In genomic region chr19:5536337-5536894, GRCh38 we compare ENCODE assay signal across 8 cellular contexts. TPM values are rescaled to one million over a fixed set of nuclear protein-coding genes. Genes with fewer than 3 reads are reported as not detected.
DNase-seq lines count a peak whose midpoint lies in the region; ATAC-seq and TF ChIP-seq lines count a peak whose summit lies in the region.

No MANE protein-coding gene starts in this region.

- H3K36me3 Mint-ChIP-seq in activated naive CD8-positive, alpha-beta T cell treated with anti-CD3 and anti-CD28 coated beads for 36 hours, result peaks cover 10% of the 10 kb centered on the region

- H3K4me1 ChIP-seq in HEK293 (ENCODE audit: control insufficient read depth, insufficient read depth, low read length) (no peaks in the 10 kb centered on the region; the same call in 1 of the 2 replicates), heart left ventricle (peaks cover 0 to 25% (median 5%) of the 10 kb centered on the region in 12 donors)

- no peak for TF ChIP-seq CTCF in HEK293 (tag by site-specific recombination; IDR thresholded peaks at IDR 0.05)
- TF ChIP-seq CTCF in heart left ventricle (IDR thresholded peaks at IDR 0.05), result no peak
- no peak for TF ChIP-seq CTCF in retinal pigment epithelial cell (conservative IDR thresholded peaks at IDR 0.05; ENCODE audit: low read depth, low read length)

- no peaks in the 10 kb centered on the region for H3K9me3 ChIP-seq in HEK293 (ENCODE audit: control insufficient read depth, insufficient read depth, low read depth, low read length)
- H3K9me3 ChIP-seq in heart left ventricle, result peaks cover 0 to 26% (median 12%) of the 10 kb centered on the region in 12 donors

- no peaks in the 10 kb centered on the region for H3K4me1 Mint-ChIP-seq in activated naive CD8-positive, alpha-beta T cell treated with anti-CD3 and anti-CD28 coated beads for 36 hours

- no peak for TF ChIP-seq POLR2A in heart left ventricle (IDR thresholded peaks at IDR 0.05)

- no peak overlapping the region for H3K27ac Mint-ChIP-seq in activated naive CD8-positive, alpha-beta T cell treated with anti-CD3 and anti-CD28 coated beads for 36 hours

- peak overlapping the region; percentile 26 for H3K4me3 ChIP-seq in HEK293 (ENCODE audit: low read depth, low read length)
- peak overlapping the region in 7 of 12 donors; percentile 16 to 33 (median 28) for H3K4me3 ChIP-seq in heart left ventricle
- H3K4me3 ChIP-seq in retinal pigment epithelial cell (ENCODE audit: low read length), result peak overlapping the region; percentile 30

- CTCF ChIA-PET in HEK293 (lab: Yijun Ruan, JAX), result interaction anchor here (0.6 to 3.6 kb wide), 10 partner anchors 9 to 268 kb away, joined by 3 to 18 read pairs (median 4); partner anchors contain the start of genes LONP1 and NRTN

- H3K27me3 ChIP-seq in heart left ventricle, result peaks cover 0 to 42% (median 5%) of the 10 kb centered on the region in 9 donors

- WGBS in heart left ventricle, 4 donors, result 3 to 5% (median 4%) methylated on average over 14 to 38 of the region's 38 CpGs

- ATAC-seq in heart left ventricle (peak; percentile 83 to 89 (median 86)), GM21825 (IDR thresholded peaks at IDR 0.05; ENCODE audit: unreplicated experiment) (no peak)

- POLR2A ChIA-PET in HEK293 (lab: Yijun Ruan, JAX), result no interaction called here

- H3K27ac ChIP-seq in HEK293 (ENCODE audit: extremely low read depth, low read depth, low read length) (no peak overlapping the region), heart left ventricle (peak overlapping the region in 10 of 12 donors; percentile 11 to 87 (median 72))

- DNase-seq in SK-N-DZ (ENCODE audit: low spot score), result peak; percentile 38
- DNase-seq in heart left ventricle, result peak; percentile 77 to 91 (median 85)
- peak; percentile 59 for DNase-seq in retinal pigment epithelial cell (ENCODE audit: low read depth)
- DNase-seq in HPDE6-E6E7 (ENCODE audit: extremely low spot score), result no peak
- DNase-seq in HUDEP-2 (lab: John Stamatoyannopoulos, UW; ENCODE audit: unreplicated experiment in 76 of 76), result no peak
- DNase-seq in activated naive CD8-positive, alpha-beta T cell treated with anti-CD3 and anti-CD28 coated beads for 36 hours, result no peak

- intact Hi-C loops in heart left ventricle (cut with DNase I), result no loop called here

- H3K27me3 Mint-ChIP-seq in activated naive CD8-positive, alpha-beta T cell treated with anti-CD3 and anti-CD28 coated beads for 36 hours, result peaks cover 28% of the 10 kb centered on the region

- no peak overlapping the region for H3K4me3 Mint-ChIP-seq in activated naive CD8-positive, alpha-beta T cell treated with anti-CD3 and anti-CD28 coated beads for 36 hours

- H3K36me3 ChIP-seq in HEK293 (ENCODE audit: control insufficient read depth in 2 of 2, insufficient read depth in 1 of 2, low read length in 2 of 2) (no peaks in the 10 kb centered on the region), heart left ventricle (no peaks in the 10 kb centered on the region)

- H3K9me3 Mint-ChIP-seq in activated naive CD8-positive, alpha-beta T cell treated with anti-CD3 and anti-CD28 coated beads for 36 hours, result peaks cover 17% of the 10 kb centered on the region

TF ChIP-seq in HEK293, 187 proteins besides CTCF, POLR2A, EP300 and RAD21 (continues in another document):
- TF ChIP-seq ATF2 (tag by site-specific recombination; IDR thresholded peaks at IDR 0.05; ENCODE audit: low read depth) (no peak), ZNF138 (tag by site-specific recombination; IDR thresholded peaks at IDR 0.05; ENCODE audit: borderline replicate concordance) (no peak), GLIS1 (tag by site-specific recombination; IDR thresholded peaks at IDR 0.05) (peak; percentile 97), ZNF133 (tag by site-specific recombination; IDR thresholded peaks at IDR 0.05) (no peak), RBAK (tag by site-specific recombination; IDR thresholded peaks at IDR 0.05) (no peak), ZSCAN4 (tag by site-specific recombination; IDR thresholded peaks at IDR 0.05) (no peak), ZNF280D (tag by site-specific recombination; IDR thresholded peaks at IDR 0.05) (0 out of 2 replicates have a peak, but pooled peaks have one; percentile 16), KLF16 (tag by site-specific recombination; IDR thresholded peaks at IDR 0.05) (0 out of 2 replicates have a peak, but pooled peaks have one; percentile 33), ZNF19 (tag by site-specific recombination; IDR thresholded peaks at IDR 0.05; ENCODE audit: low read depth) (no peak), ZNF274 (IDR thresholded peaks at IDR 0.05; ENCODE audit: low read length) (no peak), ZNF274 (tag by site-specific recombination; IDR thresholded peaks at IDR 0.05; ENCODE audit: borderline replicate concordance) (no peak), ZNF561 (tag by site-specific recombination; IDR thresholded peaks at IDR 0.05; ENCODE audit: borderline replicate concordance) (peak; percentile 92), ZFP69B (tag by site-specific recombination; IDR thresholded peaks at IDR 0.05) (no peak), ZNF221 (tag by site-specific recombination; IDR thresholded peaks at IDR 0.05; ENCODE audit: borderline replicate concordance) (no peak)

RNA-seq across cellular contexts. Expression of gene TINCR, which starts 31.3 kb away (rescaled TPM):
- polyA plus RNA-seq in SK-N-DZ (2014; cell fraction: cytosol; rRNA removed), result 0.09 TPM in 1 of 2 replicates, not detected in the other
- not detected in 2 replicates for polyA plus RNA-seq in SK-N-DZ (2014; cell fraction: nucleus; rRNA removed)
- under 1 TPM in 4 of 9 donors, not detected in 5; 0.17 to 0.44 (median 0.30) TPM for total RNA-seq in heart left ventricle
- under 1 TPM in 1 of 2 donors, not detected in 1; 0.07 TPM for polyA plus RNA-seq in heart left ventricle
- total RNA-seq in activated naive CD8-positive, alpha-beta T cell treated with anti-CD3 and anti-CD28 coated beads for 36 hours, result under 1 TPM; 0.29 to 0.34 TPM

Comparison
In these comparisons a context has a peak if more than half of its experiments do, and no peak if none do; other contexts are left out.
1. DNase-seq: peak in SK-N-DZ (single experiment), heart left ventricle (5 of 5) and retinal pigment epithelial cell (single experiment); none in HPDE6-E6E7 (single experiment), HUDEP-2 (0 of 76) and activated naive CD8-positive, alpha-beta T cell treated with anti-CD3 and anti-CD28 coated beads for 36 hours (single experiment).
2. Peak in every context shown above with its lines, with median percentiles within 50 percentile points of each other: H3K4me3 ChIP-seq.